In the genomic region with DNA sequence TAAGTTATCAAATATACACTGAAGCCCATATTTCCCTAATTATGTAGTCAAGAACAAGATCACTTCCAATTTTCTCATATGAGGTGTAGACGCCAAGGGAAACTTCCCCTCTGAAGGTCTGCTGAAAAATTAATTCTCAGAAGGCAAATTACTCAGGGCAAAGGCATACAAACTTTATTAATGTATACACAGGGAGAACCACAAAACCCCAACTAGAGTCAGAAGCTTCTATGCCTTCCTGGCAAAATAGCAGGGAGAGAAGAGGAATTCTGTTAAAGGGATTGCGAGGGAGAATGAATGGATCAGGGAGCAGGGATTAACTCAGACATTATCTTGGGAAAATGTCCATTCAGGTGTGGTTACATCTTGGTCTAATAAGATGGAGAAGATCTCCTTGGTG, we compare ENCODE assay signal across 24 cellular contexts.
"Had no signal": no experiment of that assay in that cellular context is flagged by ENCODE, and none has a peak within 500 bp of the region (broad histone marks: within the 10 kb centered on the region; RNA-seq: fewer than 3 reads in every experiment).

No MANE protein-coding gene starts in this region.

- H3K36me3 ChIP-seq: esophagus muscularis mucosa, neural progenitor cell, pancreas, tibial nerve, upper lobe of right lung, vagina had no signal

- H2AFZ ChIP-seq: neural progenitor cell had no signal

- H3K4me3 ChIP-seq: coronary artery, esophagus muscularis mucosa, lung, neural progenitor cell, pancreas, testis, tibial nerve, upper lobe of right lung, vagina had no signal

- DNase-seq: effector memory CD4-positive, alpha-beta T cell; foreskin keratinocyte; kidney; left colon; left ventricle myocardium superior; mesenchymal stem cell; midbrain; nucleus accumbens; pancreas; right cardiac atrium; small intestine; stimulated activated CD4-positive, alpha-beta T cell treated with anti-CD3 and anti-CD28 coated beads, Interleukin-12 subunit alpha, Interleukin-12 subunit beta, amount 100 ng/mL, for 4 hours; stimulated activated CD4-positive, alpha-beta T cell treated with anti-CD3 and anti-CD28 coated beads, Interleukin-2, amount 100 ng/mL, for 48 hours; stimulated activated naive CD4-positive, alpha-beta T cell treated with Interleukin-2 at 50 U/mL for 16 hours; testis; upper lobe of right lung had no signal

- H3K27me3 ChIP-seq: esophagus muscularis mucosa, foreskin keratinocyte, neural progenitor cell, pancreas, testis, tibial nerve, upper lobe of right lung, vagina had no signal

- ATAC-seq: foreskin keratinocyte; left colon; left ventricle myocardium superior; natural killer cell treated with Interleukin-12 subunit alpha and Interleukin-12 subunit beta and Interleukin-15 and Interleukin-18, amount 100 ng/mL, for 72 hours; pancreas; right cardiac atrium; upper lobe of right lung had no signal

- H3K4me1 ChIP-seq: foreskin keratinocyte, pancreas, testis, vagina had no signal

- H3K9me3 ChIP-seq: esophagus muscularis mucosa, pancreas, testis, tibial nerve, upper lobe of right lung, vagina had no signal

- H3K9ac ChIP-seq: neural progenitor cell had no signal

- H3K27ac ChIP-seq: coronary artery, epithelial cell of prostate, esophagus muscularis mucosa, foreskin keratinocyte, neural progenitor cell, pancreas, testis, tibial nerve, upper lobe of right lung, vagina had no signal

- H3K4me2 ChIP-seq: neural progenitor cell had no signal
